24 cellular contexts compared by ENCODE assay signal in genomic region chr10:125727436-125727835, GRCh38. TPM values are rescaled to one million over a fixed set of nuclear protein-coding genes. Genes with fewer than 3 reads are reported as not detected.
"Had no signal": no experiment of that assay in that cellular context is flagged by ENCODE, and none has a peak within 500 bp of the region (broad histone marks: within the 10 kb centered on the region; RNA-seq: fewer than 3 reads in every experiment).

No MANE protein-coding gene starts in this region.

- H3K27ac Mint-ChIP-seq: IgD-negative memory B cell had no signal

- H3K27ac ChIP-seq: HL-60, KMS-11, SJSA1, SK-N-MC had no signal

- H3K27me3 Mint-ChIP-seq: IgD-negative memory B cell had no signal

- DNase-seq: Kasumi-1, NCI-H1092, NCI-H1105 treated with DMSO at 0.1 percent for 48 hours, NCI-H1417 treated with DMSO at 0.1 percent for 48 hours, NCI-H187, NCI-H2029, NCI-H2081 treated with DMSO at 0.1 percent for 48 hours, NCI-H2171, NCI-H226, NCI-H446, NCI-H510A, NCI-H524 treated with DMSO at 0.1 percent for 48 hours, NCI-H69, NCI-H774, Right ventricle myocardium superior, RPMI8226, SIG-M5 had no signal

- H3K4me1 ChIP-seq: SJSA1 had no signal

- H3K9me3 ChIP-seq: SJSA1 had no signal

- H3K4me3 ChIP-seq: K562, SJSA1, SK-N-MC had no signal

- H3K9me3 Mint-ChIP-seq: IgD-negative memory B cell had no signal

- H3K27me3 ChIP-seq: SJSA1 had no signal

- ATAC-seq: K562 had no signal

RNA-seq across cellular contexts. Expression of gene TEX36, which starts 44.5 kb away (rescaled TPM):
- total RNA-seq: K562, MCF 10A, Right ventricle myocardium superior, SJSA1 had no signal

RNA-seq across cellular contexts. Expression of gene MMP21, which starts 48.2 kb away (rescaled TPM):
- total RNA-seq: K562, MCF 10A, Right ventricle myocardium superior, SJSA1 had no signal
